ENCODE assay signal across 8 cellular contexts in the genomic region with DNA sequence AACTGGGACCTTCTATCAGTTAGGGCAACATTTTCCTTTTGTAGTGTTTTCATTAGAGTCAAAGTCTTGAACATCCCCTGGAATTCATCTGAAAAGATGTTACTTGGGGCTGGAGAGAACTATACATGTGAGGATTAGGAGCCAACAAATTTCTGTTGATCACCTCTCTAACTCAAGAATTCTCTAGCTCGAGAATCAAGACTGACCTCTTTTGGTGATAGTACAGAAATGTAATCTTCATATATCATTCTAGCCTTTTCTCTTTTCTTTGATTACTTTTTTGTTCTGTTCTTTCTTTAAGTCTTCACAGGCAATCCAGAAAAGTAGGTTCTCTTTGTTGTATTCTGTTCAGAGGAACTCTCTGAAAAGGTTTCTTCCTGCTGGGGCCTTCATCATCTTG. TPM values are rescaled to one million over a fixed set of nuclear protein-coding genes. Genes with fewer than 3 reads are reported as not detected.
DNase-seq lines count a peak whose midpoint lies in the region; ATAC-seq and TF ChIP-seq lines count a peak whose summit lies in the region.

No MANE protein-coding gene starts in this region.

- peaks cover 75% of the 10 kb centered on the region for H3K4me1 Mint-ChIP-seq in activated CD8-positive, alpha-beta memory T cell treated with anti-CD3 and anti-CD28 coated beads, Interleukin-2, amount 10 ng/mL, durations not matched to agents 7 days and 5 days

- H3K27ac Mint-ChIP-seq in activated CD8-positive, alpha-beta memory T cell treated with anti-CD3 and anti-CD28 coated beads, Interleukin-2, amount 10 ng/mL, durations not matched to agents 7 days and 5 days: peak overlapping the region; percentile 85

- intact Hi-C loops in thyroid gland (cut with DNase I): loop anchor here (10.0 kb wide), 1 partner anchor 62 kb away; no protein-coding TSS in a partner anchor

- CTCF ChIA-PET in activated CD8-positive, alpha-beta memory T cell treated with anti-CD3 and anti-CD28 coated beads, Interleukin-2, amount 10 ng/mL, durations not matched to agents 7 days and 5 days (lab: Charles Lee): interaction anchor here (0.9 to 2.3 kb wide), 8 partner anchors 10 to 62 kb away, joined by 3 to 13 read pairs (median 6); no protein-coding TSS in a partner anchor
- CTCF ChIA-PET in RWPE1 (lab: Yijun Ruan, JAX): interaction anchor here (0.5 to 0.7 kb wide), 4 partner anchors 39 to 917 kb away, joined by 3 read pairs; a partner anchor contains a TSS

- H3K9me3 ChIP-seq in hepatocyte (ENCODE audit: low read depth) (no peaks in the 10 kb centered on the region), thyroid gland (no peaks in the 10 kb centered on the region)

- H3K27ac ChIP-seq in hepatocyte: peak overlapping the region; percentile 87
- H3K27ac ChIP-seq in thyroid gland: peak overlapping the region; percentile 92 to 97 (median 93)
- H3K27ac ChIP-seq in RWPE1: no peak overlapping the region

- H3K27me3 ChIP-seq in hepatocyte (no peaks in the 10 kb centered on the region), thyroid gland (no peaks in the 10 kb centered on the region)

- POLR2A ChIA-PET in RWPE1 (lab: Yijun Ruan, JAX; ENCODE audit: low non-redundant PET): no interaction called here

- peaks cover 34% of the 10 kb centered on the region for H3K36me3 Mint-ChIP-seq in activated CD8-positive, alpha-beta memory T cell treated with anti-CD3 and anti-CD28 coated beads, Interleukin-2, amount 10 ng/mL, durations not matched to agents 7 days and 5 days

- H3K79me2 ChIP-seq in hepatocyte: peaks cover 92% of the 10 kb centered on the region

- H3K9me3 Mint-ChIP-seq in activated CD8-positive, alpha-beta memory T cell treated with anti-CD3 and anti-CD28 coated beads, Interleukin-2, amount 10 ng/mL, durations not matched to agents 7 days and 5 days (ENCODE audit: low read depth): no peaks in the 10 kb centered on the region

- H3K4me3 ChIP-seq in hepatocyte (no peak overlapping the region), thyroid gland (replicated peaks in 1 of 3) (no peak overlapping the region)

- H3K9me2 ChIP-seq in hepatocyte (replicated peaks; ENCODE audit: insufficient read depth): no peaks in the 10 kb centered on the region

- H3K4me3 Mint-ChIP-seq in activated CD8-positive, alpha-beta memory T cell treated with anti-CD3 and anti-CD28 coated beads, Interleukin-2, amount 10 ng/mL, durations not matched to agents 7 days and 5 days: no peak overlapping the region

- H4K20me1 ChIP-seq in hepatocyte (ENCODE audit: insufficient read depth, poor library complexity, severe bottlenecking): peaks cover 9% of the 10 kb centered on the region

- DNase-seq in activated CD8-positive, alpha-beta memory T cell treated with anti-CD3 and anti-CD28 coated beads, Interleukin-2, amount 10 ng/mL, durations not matched to agents 7 days and 5 days: no peak
- DNase-seq in activated CD8-positive, alpha-beta memory T cell treated with anti-CD3 and anti-CD28 coated beads, Interleukin-2, amount 50 U/mL, for 48 hours: no peak
- DNase-seq in hepatocyte (ENCODE audit: low spot score) (no peak), thyroid gland (no peak), RWPE1 (ENCODE audit: low spot score) (no peak)

- peak; percentile 16 for TF ChIP-seq CTCF in hepatocyte (IDR thresholded peaks at IDR 0.05; ENCODE audit: poor library complexity)
- TF ChIP-seq CTCF in thyroid gland (IDR thresholded peaks at IDR 0.05): peak in 3 of 6 experiments; percentile 37 to 42 (median 40)
- no peak for TF ChIP-seq CTCF in RWPE1 (conservative IDR thresholded peaks at IDR 0.05; ENCODE audit: low read depth)

- no peak for TF ChIP-seq POLR2A in thyroid gland (IDR thresholded peaks at IDR 0.05)

- H3K4me2 ChIP-seq in hepatocyte: peak overlapping the region; percentile 10

- no peak overlapping the region for H2AFZ ChIP-seq in hepatocyte

- no peaks in the 10 kb centered on the region for H3K27me3 Mint-ChIP-seq in activated CD8-positive, alpha-beta memory T cell treated with anti-CD3 and anti-CD28 coated beads, Interleukin-2, amount 10 ng/mL, durations not matched to agents 7 days and 5 days

- H3K4me1 ChIP-seq in hepatocyte (ENCODE audit: insufficient read depth): peaks cover 18% of the 10 kb centered on the region
- H3K4me1 ChIP-seq in thyroid gland: peaks cover 51 to 66% of the 10 kb centered on the region in 2 donors

- 65% methylated on average over 1 of the region's 1 CpG for WGBS in hepatocyte (ENCODE audit: low lambda C conversion rate, missing lambda C conversion rate)
- 8 to 20% methylated on average over 1 of the region's 1 CpG for WGBS in thyroid gland, 2 donors

- H3K36me3 ChIP-seq in hepatocyte (replicated peaks; ENCODE audit: insufficient read depth, low read depth): no peaks in the 10 kb centered on the region
- H3K36me3 ChIP-seq in thyroid gland: no peaks in the 10 kb centered on the region

- peak; percentile 34 for ATAC-seq in activated CD8-positive, alpha-beta memory T cell treated with anti-CD3 and anti-CD28 coated beads, Interleukin-2, amount 10 ng/mL, durations not matched to agents 7 days and 5 days
- peak; percentile 67 for ATAC-seq in SK-N-SH treated with all-trans-retinoic acid at 6 μM for 48 hours
- ATAC-seq in HG02571 (IDR thresholded peaks at IDR 0.05; ENCODE audit: unreplicated experiment): no peak
- no peak for ATAC-seq in GM18861 (IDR thresholded peaks at IDR 0.05; ENCODE audit: unreplicated experiment)

TF ChIP-seq in SK-N-SH treated with all-trans-retinoic acid at 6 μM for 48 hours, 23 proteins besides CTCF, POLR2A, EP300 and RAD21 (continues in another document):
- TF ChIP-seq BACH2 (CRISPR knock-in tag; IDR thresholded peaks at IDR 0.05; ENCODE audit: borderline replicate concordance): no peak
- no peak for TF ChIP-seq ESRRG (CRISPR knock-in tag; IDR thresholded peaks at IDR 0.05)
- no peak for TF ChIP-seq TCF4 (CRISPR knock-in tag; IDR thresholded peaks at IDR 0.05; ENCODE audit: borderline replicate concordance)
- TF ChIP-seq, protein P1, sequence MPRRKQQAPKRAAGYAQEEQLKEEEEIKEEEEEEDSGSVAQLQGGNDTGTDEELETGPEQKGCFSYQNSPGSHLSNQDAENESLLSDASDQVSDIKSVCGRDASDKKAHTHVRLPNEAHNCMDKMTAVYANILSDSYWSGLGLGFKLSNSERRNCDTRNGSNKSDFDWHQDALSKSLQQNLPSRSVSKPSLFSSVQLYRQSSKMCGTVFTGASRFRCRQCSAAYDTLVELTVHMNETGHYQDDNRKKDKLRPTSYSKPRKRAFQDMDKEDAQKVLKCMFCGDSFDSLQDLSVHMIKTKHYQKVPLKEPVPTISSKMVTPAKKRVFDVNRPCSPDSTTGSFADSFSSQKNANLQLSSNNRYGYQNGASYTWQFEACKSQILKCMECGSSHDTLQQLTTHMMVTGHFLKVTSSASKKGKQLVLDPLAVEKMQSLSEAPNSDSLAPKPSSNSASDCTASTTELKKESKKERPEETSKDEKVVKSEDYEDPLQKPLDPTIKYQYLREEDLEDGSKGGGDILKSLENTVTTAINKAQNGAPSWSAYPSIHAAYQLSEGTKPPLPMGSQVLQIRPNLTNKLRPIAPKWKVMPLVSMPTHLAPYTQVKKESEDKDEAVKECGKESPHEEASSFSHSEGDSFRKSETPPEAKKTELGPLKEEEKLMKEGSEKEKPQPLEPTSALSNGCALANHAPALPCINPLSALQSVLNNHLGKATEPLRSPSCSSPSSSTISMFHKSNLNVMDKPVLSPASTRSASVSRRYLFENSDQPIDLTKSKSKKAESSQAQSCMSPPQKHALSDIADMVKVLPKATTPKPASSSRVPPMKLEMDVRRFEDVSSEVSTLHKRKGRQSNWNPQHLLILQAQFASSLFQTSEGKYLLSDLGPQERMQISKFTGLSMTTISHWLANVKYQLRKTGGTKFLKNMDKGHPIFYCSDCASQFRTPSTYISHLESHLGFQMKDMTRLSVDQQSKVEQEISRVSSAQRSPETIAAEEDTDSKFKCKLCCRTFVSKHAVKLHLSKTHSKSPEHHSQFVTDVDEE (CRISPR knock-in tag; IDR thresholded peaks at IDR 0.05): no peak
- TF ChIP-seq, protein P2, sequence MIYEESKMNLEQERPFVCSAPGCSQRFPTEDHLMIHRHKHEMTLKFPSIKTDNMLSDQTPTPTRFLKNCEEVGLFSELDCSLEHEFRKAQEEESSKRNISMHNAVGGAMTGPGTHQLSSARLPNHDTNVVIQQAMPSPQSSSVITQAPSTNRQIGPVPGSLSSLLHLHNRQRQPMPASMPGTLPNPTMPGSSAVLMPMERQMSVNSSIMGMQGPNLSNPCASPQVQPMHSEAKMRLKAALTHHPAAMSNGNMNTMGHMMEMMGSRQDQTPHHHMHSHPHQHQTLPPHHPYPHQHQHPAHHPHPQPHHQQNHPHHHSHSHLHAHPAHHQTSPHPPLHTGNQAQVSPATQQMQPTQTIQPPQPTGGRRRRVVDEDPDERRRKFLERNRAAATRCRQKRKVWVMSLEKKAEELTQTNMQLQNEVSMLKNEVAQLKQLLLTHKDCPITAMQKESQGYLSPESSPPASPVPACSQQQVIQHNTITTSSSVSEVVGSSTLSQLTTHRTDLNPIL (CRISPR knock-in tag; IDR thresholded peaks at IDR 0.05; ENCODE audit: low read depth): no peak
- TF ChIP-seq, protein P3, sequence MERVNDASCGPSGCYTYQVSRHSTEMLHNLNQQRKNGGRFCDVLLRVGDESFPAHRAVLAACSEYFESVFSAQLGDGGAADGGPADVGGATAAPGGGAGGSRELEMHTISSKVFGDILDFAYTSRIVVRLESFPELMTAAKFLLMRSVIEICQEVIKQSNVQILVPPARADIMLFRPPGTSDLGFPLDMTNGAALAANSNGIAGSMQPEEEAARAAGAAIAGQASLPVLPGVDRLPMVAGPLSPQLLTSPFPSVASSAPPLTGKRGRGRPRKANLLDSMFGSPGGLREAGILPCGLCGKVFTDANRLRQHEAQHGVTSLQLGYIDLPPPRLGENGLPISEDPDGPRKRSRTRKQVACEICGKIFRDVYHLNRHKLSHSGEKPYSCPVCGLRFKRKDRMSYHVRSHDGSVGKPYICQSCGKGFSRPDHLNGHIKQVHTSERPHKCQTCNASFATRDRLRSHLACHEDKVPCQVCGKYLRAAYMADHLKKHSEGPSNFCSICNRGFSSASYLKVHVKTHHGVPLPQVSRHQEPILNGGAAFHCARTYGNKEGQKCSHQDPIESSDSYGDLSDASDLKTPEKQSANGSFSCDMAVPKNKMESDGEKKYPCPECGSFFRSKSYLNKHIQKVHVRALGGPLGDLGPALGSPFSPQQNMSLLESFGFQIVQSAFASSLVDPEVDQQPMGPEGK (CRISPR knock-in tag; IDR thresholded peaks at IDR 0.05; ENCODE audit: borderline replicate concordance): no peak

RNA-seq across cellular contexts. Expression of a gene that starts 26.4 kb away (rescaled TPM):
- 100 to 1,000 TPM; 120 to 143 TPM for total RNA-seq in activated CD8-positive, alpha-beta memory T cell treated with anti-CD3 and anti-CD28 coated beads, Interleukin-2, amount 10 ng/mL, durations not matched to agents 7 days and 5 days
- total RNA-seq in hepatocyte (91.1 and 94.6 TPM in 2 replicates), thyroid gland (100 to 1,000 TPM; 105 to 119 (median 110) TPM)
- polyA plus RNA-seq in hepatocyte: 39.4 and 44.4 TPM in 2 replicates

Comparison
In these comparisons a context has a peak if more than half of its experiments do, and no peak if none do; other contexts are left out.
1. ATAC-seq: peak in activated CD8-positive, alpha-beta memory T cell treated with anti-CD3 and anti-CD28 coated beads, Interleukin-2, amount 10 ng/mL, durations not matched to agents 7 days and 5 days (single experiment) and SK-N-SH treated with all-trans-retinoic acid at 6 μM for 48 hours (single experiment); none in HG02571 (single experiment) and GM18861 (single experiment).